In genomic region chr9:135219676-135220600, GRCh38 we compare ENCODE assay signal across 1 cellular context.
TF ChIP-seq lines count a peak whose summit lies in the region.

No MANE protein-coding gene starts in this region.

TF ChIP-seq in WTC11, 78 proteins besides CTCF, POLR2A, EP300 and RAD21 (continued from another document):
- TF ChIP-seq, protein P1, sequence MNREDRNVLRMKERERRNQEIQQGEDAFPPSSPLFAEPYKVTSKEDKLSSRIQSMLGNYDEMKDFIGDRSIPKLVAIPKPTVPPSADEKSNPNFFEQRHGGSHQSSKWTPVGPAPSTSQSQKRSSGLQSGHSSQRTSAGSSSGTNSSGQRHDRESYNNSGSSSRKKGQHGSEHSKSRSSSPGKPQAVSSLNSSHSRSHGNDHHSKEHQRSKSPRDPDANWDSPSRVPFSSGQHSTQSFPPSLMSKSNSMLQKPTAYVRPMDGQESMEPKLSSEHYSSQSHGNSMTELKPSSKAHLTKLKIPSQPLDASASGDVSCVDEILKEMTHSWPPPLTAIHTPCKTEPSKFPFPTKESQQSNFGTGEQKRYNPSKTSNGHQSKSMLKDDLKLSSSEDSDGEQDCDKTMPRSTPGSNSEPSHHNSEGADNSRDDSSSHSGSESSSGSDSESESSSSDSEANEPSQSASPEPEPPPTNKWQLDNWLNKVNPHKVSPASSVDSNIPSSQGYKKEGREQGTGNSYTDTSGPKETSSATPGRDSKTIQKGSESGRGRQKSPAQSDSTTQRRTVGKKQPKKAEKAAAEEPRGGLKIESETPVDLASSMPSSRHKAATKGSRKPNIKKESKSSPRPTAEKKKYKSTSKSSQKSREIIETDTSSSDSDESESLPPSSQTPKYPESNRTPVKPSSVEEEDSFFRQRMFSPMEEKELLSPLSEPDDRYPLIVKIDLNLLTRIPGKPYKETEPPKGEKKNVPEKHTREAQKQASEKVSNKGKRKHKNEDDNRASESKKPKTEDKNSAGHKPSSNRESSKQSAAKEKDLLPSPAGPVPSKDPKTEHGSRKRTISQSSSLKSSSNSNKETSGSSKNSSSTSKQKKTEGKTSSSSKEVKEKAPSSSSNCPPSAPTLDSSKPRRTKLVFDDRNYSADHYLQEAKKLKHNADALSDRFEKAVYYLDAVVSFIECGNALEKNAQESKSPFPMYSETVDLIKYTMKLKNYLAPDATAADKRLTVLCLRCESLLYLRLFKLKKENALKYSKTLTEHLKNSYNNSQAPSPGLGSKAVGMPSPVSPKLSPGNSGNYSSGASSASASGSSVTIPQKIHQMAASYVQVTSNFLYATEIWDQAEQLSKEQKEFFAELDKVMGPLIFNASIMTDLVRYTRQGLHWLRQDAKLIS (CRISPR knock-in tag; IDR thresholded peaks at IDR 0.05; ENCODE audit: borderline replicate concordance) = no peak
- no peak for TF ChIP-seq IRF1 (CRISPR knock-in tag; IDR thresholded peaks at IDR 0.05)
